Comparison of ENCODE assay signal across 31 cellular contexts in the genomic region with DNA sequence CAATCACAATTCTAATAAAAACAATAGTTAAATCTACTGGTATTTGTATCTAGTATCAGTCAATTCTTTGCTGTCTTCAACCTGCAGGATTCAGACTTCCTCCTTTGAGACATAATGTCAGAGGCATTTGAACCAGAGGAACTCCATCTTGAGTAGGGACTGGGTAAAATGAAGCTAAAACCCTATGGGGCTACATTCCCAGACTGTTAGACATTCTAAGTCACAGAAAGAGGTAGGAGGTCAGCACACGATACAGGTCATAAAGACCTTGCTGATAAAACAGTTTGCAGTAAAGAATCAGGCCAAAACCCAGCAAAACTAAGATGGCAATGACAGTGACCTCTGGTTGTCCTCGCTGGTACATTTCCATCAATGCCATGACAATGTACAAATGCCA. TPM values are rescaled to one million over a fixed set of nuclear protein-coding genes. Genes with fewer than 3 reads are reported as not detected.
DNase-seq lines count a peak whose midpoint lies in the region; ATAC-seq, FAIRE-seq and TF ChIP-seq lines count a peak whose summit lies in the region.
"Had no signal": no experiment of that assay in that cellular context is flagged by ENCODE, and none has a peak within 500 bp of the region (broad histone marks: within the 10 kb centered on the region; RNA-seq: fewer than 3 reads in every experiment).

No MANE protein-coding gene starts in this region.

- H3K9ac ChIP-seq in SK-N-MC (ENCODE audit: insufficient read length) (no peak overlapping the region), endodermal cell (ENCODE audit: extremely low read depth, low read length, poor library complexity, severe bottlenecking) (no peak overlapping the region)
- H3K9ac ChIP-seq: parathyroid adenoma had no signal

- H3K27me3 ChIP-seq in endodermal cell (ENCODE audit: control insufficient read depth, insufficient read depth, low read length, poor library complexity, severe bottlenecking) (no peaks in the 10 kb centered on the region), uterus (no peaks in the 10 kb centered on the region), body of pancreas (no peaks in the 10 kb centered on the region)
- H3K27me3 ChIP-seq: heart left ventricle, Peyer's patch, SJCRH30, upper lobe of left lung had no signal

- no peak overlapping the region for H3K4me3 Mint-ChIP-seq in endodermal cell
- H3K4me3 Mint-ChIP-seq: activated naive CD8-positive, alpha-beta T cell; CD4-positive, alpha-beta T cell; neural crest cell; stimulated activated effector memory CD8-positive, alpha-beta T cell treated with anti-CD3 and anti-CD28 coated beads, Interleukin-12 subunit alpha, Interleukin-12 subunit beta, amount 100 ng/mL, for 72 hours had no signal

- DNase-seq in HCEC 1CT = peak; percentile 25
- DNase-seq in SK-N-MC (ENCODE audit: low read depth, low spot score) = no peak
- DNase-seq in endodermal cell = peak; percentile 5
- no peak for DNase-seq in uterus
- no peak for DNase-seq in body of pancreas
- no peak for DNase-seq in activated CD4-positive, alpha-beta T cell treated with anti-CD3 and anti-CD28 coated beads, Interleukin-2, amount 50 U/mL, for 4 hours
- no peak for DNase-seq in D721Med (ENCODE audit: insufficient read length, low spot score)
- DNase-seq: activated CD4-positive, CD25-positive, alpha-beta regulatory T cell treated with anti-CD3 and anti-CD28 coated beads, Interleukin-2, amount 50 U/mL, for 72 hours; activated effector memory CD4-positive, alpha-beta T cell treated with Interleukin-2 at 50 U/mL for 16 hours; activated T-cell treated with anti-CD3 and anti-CD28 coated beads for 4 hours; CD4-positive, alpha-beta T cell; DMS 273 treated with DMSO at 0.1 percent for 48 hours; effector CD4-positive, alpha-beta T cell; heart left ventricle; NCI-H1048; NCI-H1694; NCI-H2171; NCI-H69; Peyer's patch; right cardiac atrium; stimulated activated CD4-positive, alpha-beta T cell treated with anti-CD3 and anti-CD28 coated beads, Interleukin-12 subunit alpha, Interleukin-12 subunit beta, amount 100 ng/mL, for 4 hours; stimulated activated CD4-positive, alpha-beta T cell treated with anti-CD3 and anti-CD28 coated beads, Interleukin-4, amount 100 ng/mL, for 1 hour; upper lobe of left lung had no signal

- no peaks in the 10 kb centered on the region for H3K9me3 ChIP-seq in SK-N-MC (ENCODE audit: low read depth, low read length)
- no peaks in the 10 kb centered on the region for H3K9me3 ChIP-seq in endodermal cell (ENCODE audit: control insufficient read depth, low read length)
- no peaks in the 10 kb centered on the region for H3K9me3 ChIP-seq in uterus
- H3K9me3 ChIP-seq in body of pancreas = no peaks in the 10 kb centered on the region
- H3K9me3 ChIP-seq: heart left ventricle, Peyer's patch, SJCRH30, upper lobe of left lung had no signal

- no peaks in the 10 kb centered on the region for H3K4me1 Mint-ChIP-seq in endodermal cell
- H3K4me1 Mint-ChIP-seq: neural crest cell had no signal

- no peak for ATAC-seq in body of pancreas
- ATAC-seq: heart left ventricle, right cardiac atrium had no signal

- H3K27ac ChIP-seq in SK-N-MC (0 out of 2 replicates have a peak overlapping the region, but pooled peaks have one; percentile 17), endodermal cell (ENCODE audit: low read depth, low read length) (no peak overlapping the region), uterus (no peak overlapping the region), body of pancreas (no peak overlapping the region)
- H3K27ac ChIP-seq: heart left ventricle, parathyroid adenoma, Peyer's patch, SJCRH30, upper lobe of left lung had no signal

- no peak for FAIRE-seq in D721Med (lab: Jason Lieb, UNC)
- FAIRE-seq: colon, G401.6 had no signal

- TF ChIP-seq POLR2A in uterus (IDR thresholded peaks at IDR 0.05) = no peak
- TF ChIP-seq POLR2A in body of pancreas (IDR thresholded peaks at IDR 0.05) = no peak

- H3K27me3 Mint-ChIP-seq in endodermal cell (ENCODE audit: insufficient read depth) = peaks cover 2% of the 10 kb centered on the region
- H3K27me3 Mint-ChIP-seq: activated naive CD8-positive, alpha-beta T cell; CD4-positive, alpha-beta T cell had no signal

- no peak overlapping the region for H3K4me3 ChIP-seq in SK-N-MC
- H3K4me3 ChIP-seq in endodermal cell (ENCODE audit: low read length) = no peak overlapping the region
- H3K4me3 ChIP-seq in uterus = no peak overlapping the region
- no peak overlapping the region for H3K4me3 ChIP-seq in body of pancreas
- H3K4me3 ChIP-seq: heart left ventricle, lung, Peyer's patch, SJCRH30, upper lobe of left lung had no signal

- 86 to 95% methylated on average over 1 to 2 of the region's 2 CpGs for WGBS in endodermal cell (ENCODE audit: insufficient coverage in 1 of 2, insufficient read length in 1 of 2), 2 experiments
- 81 to 89% methylated on average over 2 of the region's 2 CpGs for WGBS in body of pancreas, 2 donors

- no peaks in the 10 kb centered on the region for H3K4me1 ChIP-seq in endodermal cell (ENCODE audit: control insufficient read depth, insufficient read depth, low read length)
- no peaks in the 10 kb centered on the region for H3K4me1 ChIP-seq in uterus
- no peaks in the 10 kb centered on the region for H3K4me1 ChIP-seq in body of pancreas
- H3K4me1 ChIP-seq: heart left ventricle, parathyroid adenoma, Peyer's patch, upper lobe of left lung had no signal

- intact Hi-C loops in uterus (cut with DNase I; ENCODE audit: low total_unique reads) = no loop called here
- intact Hi-C loops in body of pancreas (cut with DNase I) = no loop called here

- no peak for TF ChIP-seq CTCF in endodermal cell (conservative IDR thresholded peaks at IDR 0.05)
- no peak for TF ChIP-seq CTCF in uterus (IDR thresholded peaks at IDR 0.05)
- TF ChIP-seq CTCF in body of pancreas (IDR thresholded peaks at IDR 0.05) = no peak
- TF ChIP-seq CTCF in D721Med (IDR thresholded peaks at IDR 0.05; ENCODE audit: insufficient read depth, missing control alignments) = no peak

- no peak overlapping the region for H3K27ac Mint-ChIP-seq in endodermal cell
- H3K27ac Mint-ChIP-seq: activated naive CD8-positive, alpha-beta T cell; CD4-positive, alpha-beta T cell; stimulated activated effector memory CD8-positive, alpha-beta T cell treated with anti-CD3 and anti-CD28 coated beads, Interleukin-12 subunit alpha, Interleukin-12 subunit beta, amount 100 ng/mL, for 72 hours had no signal

- no peaks in the 10 kb centered on the region for H3K36me3 Mint-ChIP-seq in endodermal cell (ENCODE audit: low read depth)
- H3K36me3 Mint-ChIP-seq: stimulated activated effector memory CD8-positive, alpha-beta T cell treated with anti-CD3 and anti-CD28 coated beads, Interleukin-12 subunit alpha, Interleukin-12 subunit beta, amount 100 ng/mL, for 72 hours had no signal

- no peaks in the 10 kb centered on the region for H3K9me3 Mint-ChIP-seq in endodermal cell
- H3K9me3 Mint-ChIP-seq: CD4-positive, alpha-beta T cell; neural crest cell; stimulated activated effector memory CD8-positive, alpha-beta T cell treated with anti-CD3 and anti-CD28 coated beads, Interleukin-12 subunit alpha, Interleukin-12 subunit beta, amount 100 ng/mL, for 72 hours had no signal

- no peaks in the 10 kb centered on the region for H3K36me3 ChIP-seq in SK-N-MC (ENCODE audit: insufficient read depth, low read length)
- H3K36me3 ChIP-seq in endodermal cell (ENCODE audit: control insufficient read depth, insufficient read depth, low read length) = no peaks in the 10 kb centered on the region
- no peaks in the 10 kb centered on the region for H3K36me3 ChIP-seq in uterus
- no peaks in the 10 kb centered on the region for H3K36me3 ChIP-seq in body of pancreas (replicated peaks in 1 of 2; ENCODE audit: insufficient read depth in 1 of 2, low read depth in 2 of 2)
- H3K36me3 ChIP-seq: heart left ventricle, Peyer's patch, SJCRH30, upper lobe of left lung had no signal

RNA-seq across cellular contexts. Expression of gene MAP3K9, which starts 48.2 kb away (rescaled TPM):
- 10 to 100 TPM; 34.1 to 38.5 TPM for total RNA-seq in endodermal cell
- 7.3 TPM for polyA plus RNA-seq in endodermal cell (2013, experiment 1 of 2)
- 7.6 TPM for polyA plus RNA-seq in endodermal cell (2013, experiment 2 of 2)
- total RNA-seq in uterus = 1 to 10 TPM in 2 of 4 donors, under 1 TPM in 2; 0.29 to 2.8 (median 1.2) TPM
- total RNA-seq in body of pancreas = 10 to 100 TPM in 1 of 2 donors, 1 to 10 TPM in 1; 5.4 to 10.9 TPM

RNA-seq across cellular contexts. Expression of gene PCNX1, which starts 49.8 kb away (rescaled TPM):
- total RNA-seq in endodermal cell (10 to 100 TPM; 68.2 TPM), uterus (100 to 1,000 TPM in 2 of 4 donors, 10 to 100 TPM in 2; 34.6 to 112 (median 90.3) TPM), body of pancreas (10 to 100 TPM; 25.4 to 94.3 TPM)
- polyA plus RNA-seq in endodermal cell (2013, experiment 1 of 2) = 30.1 TPM
- 22.4 TPM for polyA plus RNA-seq in endodermal cell (2013, experiment 2 of 2)

Comparison
In these comparisons a context has a peak if more than half of its experiments do, and no peak if none do; other contexts are left out.
1. DNase-seq: peak in HCEC 1CT (single experiment) and endodermal cell (single experiment); none in SK-N-MC (single experiment), uterus (0 of 2), body of pancreas (0 of 4), activated CD4-positive, alpha-beta T cell treated with anti-CD3 and anti-CD28 coated beads, Interleukin-2, amount 50 U/mL, for 4 hours (0 of 2) and D721Med (single experiment).